ENCODE assay signal across 8 cellular contexts in the genomic region with DNA sequence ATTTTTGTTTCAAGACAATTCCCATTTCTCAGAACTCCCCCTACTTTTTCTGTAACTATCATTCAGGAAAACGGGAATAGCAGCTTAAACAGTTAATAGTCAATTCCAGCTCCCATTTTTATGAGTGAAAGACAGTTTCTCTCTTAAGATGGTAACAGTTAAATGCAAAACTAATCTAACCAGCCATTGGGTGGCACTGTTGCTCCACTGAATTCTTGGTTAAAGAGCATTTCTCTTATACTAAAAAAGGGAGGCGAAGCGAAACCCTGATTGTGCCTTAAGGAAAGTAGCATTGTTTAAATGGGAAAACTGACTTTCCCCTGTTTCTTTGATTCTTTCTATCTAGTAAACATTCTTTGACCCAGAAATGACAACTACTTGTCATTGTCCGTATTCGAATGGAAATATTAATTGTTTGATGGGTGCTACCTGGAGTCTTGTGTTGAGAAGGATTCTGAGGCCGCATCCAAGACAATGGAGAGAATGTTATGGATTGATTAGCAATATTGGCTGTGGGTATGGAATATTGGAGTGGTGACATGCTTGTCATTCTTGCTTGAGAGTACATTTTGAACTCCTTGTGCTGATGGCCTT.
A peak's percentile ranks its signal among the peaks of the same experiment; 100 is the strongest.
DNase-seq lines count a peak whose midpoint lies in the region; FAIRE-seq and TF ChIP-seq lines count a peak whose summit lies in the region.

No MANE protein-coding gene starts in this region.

- H3K4me2 ChIP-seq in mesenchymal stem cell (ENCODE audit: low read length, poor library complexity, severe bottlenecking): no peak overlapping the region

- H3K27me3 ChIP-seq in A673 (replicated peaks; ENCODE audit: insufficient read depth, low read depth, low read length, poor library complexity): peaks cover 15% of the 10 kb centered on the region
- H3K27me3 ChIP-seq in mesenchymal stem cell (ENCODE audit: control insufficient read depth in 1 of 2, insufficient read depth in 1 of 2, low read length in 2 of 2): no peaks in the 10 kb centered on the region
- H3K27me3 ChIP-seq in uterus: no peaks in the 10 kb centered on the region

- no peak overlapping the region for H2BK15ac ChIP-seq in mesenchymal stem cell (ENCODE audit: low read depth, poor library complexity, severe bottlenecking)

- H3K14ac ChIP-seq in mesenchymal stem cell (ENCODE audit: low read length in 2 of 2): no peak overlapping the region

- whole genome bisulfite sequencing in mesenchymal stem cell: 61% methylated on average over 5 of the region's 6 CpGs

- intact Hi-C loops in A673 (cut with micrococcal nuclease; ENCODE audit: unreplicated experiment): loop anchor here (1.0 to 10.0 kb wide), 3 partner anchors 462 to 1194 kb away; no protein-coding TSS in a partner anchor
- intact Hi-C loops in uterus (cut with DNase I; ENCODE audit: low total_unique reads): no loop called here

- H3K4me3 ChIP-seq in A673 (ENCODE audit: low read depth, low read length, poor library complexity, severe bottlenecking) (no peak overlapping the region), mesenchymal stem cell (ENCODE audit: insufficient read depth in 1 of 2, low read depth in 1 of 2, low read length in 2 of 2) (no peak overlapping the region), uterus (no peak overlapping the region)
- no peak overlapping the region for H3K4me3 ChIP-seq in Jurkat, Clone E6-1 (ENCODE audit: low read length)

- H3K27ac ChIP-seq in A673 (ENCODE audit: low read depth, low read length, poor library complexity, severe bottlenecking) (no peak overlapping the region), mesenchymal stem cell (ENCODE audit: low read length, poor library complexity, severe bottlenecking) (no peak overlapping the region), uterus (no peak overlapping the region)

- no peak for TF ChIP-seq POLR2A in uterus (IDR thresholded peaks at IDR 0.05)

- H3K9ac ChIP-seq in mesenchymal stem cell (ENCODE audit: low read length): peak overlapping the region; percentile 63

- H3K79me1 ChIP-seq in mesenchymal stem cell (replicated peaks; ENCODE audit: low read length, poor library complexity, severe bottlenecking): no peaks in the 10 kb centered on the region

- CTCF ChIA-PET in A673 (lab: Charles Lee): no interaction called here

- no peak overlapping the region for H2BK12ac ChIP-seq in mesenchymal stem cell (ENCODE audit: low read length in 2 of 2)

- POLR2A ChIA-PET in A673 (lab: Charles Lee; ENCODE audit: low non-redundant PET): no interaction called here

- no TSS peak for BruUV-seq in A673 (replicated peaks; lab: Mats Ljungman, UMichigan)

- no peak overlapping the region for H2AK5ac ChIP-seq in mesenchymal stem cell (ENCODE audit: low read length, severe bottlenecking)

- H3K4me1 ChIP-seq in A673 (ENCODE audit: insufficient read depth, low read length, poor library complexity, severe bottlenecking) (no peaks in the 10 kb centered on the region), mesenchymal stem cell (ENCODE audit: control insufficient read depth, insufficient read depth, low read depth, low read length) (no peaks in the 10 kb centered on the region), uterus (no peaks in the 10 kb centered on the region)

- no peak overlapping the region for H3K18ac ChIP-seq in mesenchymal stem cell (ENCODE audit: low read depth in 1 of 2, low read length in 2 of 2)

- no peak overlapping the region for H4K91ac ChIP-seq in mesenchymal stem cell (ENCODE audit: low read length)

- DNase-seq in A673 (ENCODE audit: low spot score) (peak; percentile 71), GOT3 (lab: John Stamatoyannopoulos, UW) (peak; percentile 9), RKO (ENCODE audit: low spot score) (peak; percentile 73), ecto neural progenitor cell (ENCODE audit: low spot score) (peak; percentile 66), mesenchymal stem cell (peak; percentile 77), uterus (peak in 1 of 2 donors; percentile 24)
- peak; percentile 69 for DNase-seq in Jurkat, Clone E6-1 (ENCODE audit: low read depth, low spot score)

- no peak overlapping the region for H3K4ac ChIP-seq in mesenchymal stem cell (ENCODE audit: low read depth in 1 of 2, low read length in 2 of 2)

- peak; percentile 74 for FAIRE-seq in G401.6 (lab: Jason Lieb, UNC)

- no peak overlapping the region for H2BK5ac ChIP-seq in mesenchymal stem cell (ENCODE audit: low read depth, low read length, poor library complexity, severe bottlenecking)

- TF ChIP-seq CTCF in A673 (conservative IDR thresholded peaks at IDR 0.05; ENCODE audit: low read depth, low read length) (peak; percentile 63), uterus (IDR thresholded peaks at IDR 0.05) (peak; percentile 41 to 60 (median 58))

- H3K36me3 ChIP-seq in A673 (ENCODE audit: insufficient read depth, low read length, poor library complexity, severe bottlenecking) (no peaks in the 10 kb centered on the region), mesenchymal stem cell (ENCODE audit: control insufficient read depth in 1 of 2, insufficient read depth in 2 of 2, low read depth in 1 of 2, low read length in 2 of 2) (no peaks in the 10 kb centered on the region), uterus (no peaks in the 10 kb centered on the region)

- no peak overlapping the region for H4K8ac ChIP-seq in mesenchymal stem cell (ENCODE audit: low read length)

- no peak overlapping the region for H2AFZ ChIP-seq in mesenchymal stem cell (ENCODE audit: low read depth, low read length)

- no peak overlapping the region for H3K23ac ChIP-seq in mesenchymal stem cell (ENCODE audit: low read length in 2 of 2)

- H2BK120ac ChIP-seq in mesenchymal stem cell (ENCODE audit: low read depth, low read length): no peak overlapping the region

- H3K9me3 ChIP-seq in A673 (ENCODE audit: low read depth, low read length, poor library complexity, severe bottlenecking) (no peaks in the 10 kb centered on the region), mesenchymal stem cell (ENCODE audit: control insufficient read depth, low read length) (no peaks in the 10 kb centered on the region), uterus (no peaks in the 10 kb centered on the region)
